21 cellular contexts compared by ENCODE assay signal in genomic region chr10:23965880-23966279, GRCh38.
"Had no signal": no experiment of that assay in that cellular context is flagged by ENCODE, and none has a peak within 500 bp of the region (broad histone marks: within the 10 kb centered on the region; RNA-seq: fewer than 3 reads in every experiment).

No MANE protein-coding gene starts in this region.

- H3K4me3 ChIP-seq: MG63, SJSA1, SK-N-MC had no signal

- H3K4me1 ChIP-seq: SJSA1 had no signal

- H3K36me3 ChIP-seq: MG63, SJSA1 had no signal

- H3K27ac ChIP-seq: SJSA1, SK-N-MC had no signal

- DNase-seq: IMR-90, Karpas-422, KG1, MG63, NCI-H1092, NCI-H1105 treated with DMSO at 0.1 percent for 48 hours, NCI-H1417 treated with DMSO at 0.1 percent for 48 hours, NCI-H146, NCI-H187 treated with DMSO at 0.1 percent for 48 hours, NCI-H2029 treated with DMSO at 0.1 percent for 48 hours, NCI-H226, NCI-H446, NCI-H510A, NCI-H524 treated with DMSO at 0.1 percent for 48 hours, NCI-H69, NCI-H774, Right ventricle myocardium superior, RPMI8226, SIG-M5 had no signal

- H3K27me3 ChIP-seq: MG63, SJSA1 had no signal

- H3K9me3 ChIP-seq: MG63, SJSA1 had no signal
